23 cellular contexts compared by ENCODE assay signal in genomic region chr17:74181341-74181740, GRCh38.
"Had no signal": no experiment of that assay in that cellular context is flagged by ENCODE, and none has a peak within 500 bp of the region (broad histone marks: within the 10 kb centered on the region; RNA-seq: fewer than 3 reads in every experiment).

No MANE protein-coding gene starts in this region.

- H3K27me3 ChIP-seq: testis had no signal

- H3K9me3 ChIP-seq: esophagus squamous epithelium, mucosa of descending colon, psoas muscle, sigmoid colon, testis, tibial artery had no signal

- ATAC-seq: effector memory CD8-positive, alpha-beta T cell; left lobe of liver; mucosa of descending colon; natural killer cell treated with Interleukin-12 subunit alpha and Interleukin-12 subunit beta and Interleukin-15 and Interleukin-18, amount 100 ng/mL, for 72 hours; psoas muscle; right cardiac atrium; stimulated activated memory B cell treated with anti-CD40 and anti-IgM and Interleukin-4, amounts not matched to agents 10 μg/mL and 1 μg/mL and 100 μg/mL, for 72 hours; stimulated activated naive CD8-positive, alpha-beta T cell treated with anti-CD3 and anti-CD28 coated beads, Interleukin-15, Interleukin-2, amounts not matched to agents 100 U/mL and 50 U/mL, for 24 hours had no signal

- H3K36me3 Mint-ChIP-seq: mesothelial cell of epicardium; naive B cell; natural killer cell treated with Interleukin-12 subunit alpha and Interleukin-12 subunit beta and Interleukin-15 and Interleukin-18, amount 100 ng/mL, for 72 hours; stimulated activated memory B cell treated with anti-CD40 and anti-IgM and Interleukin-4, amounts not matched to agents 10 μg/mL and 1 μg/mL and 100 μg/mL, for 72 hours; type B pancreatic cell had no signal

- H3K4me3 ChIP-seq: esophagus squamous epithelium, mucosa of descending colon, psoas muscle, sigmoid colon, testis, tibial artery had no signal

- H3K9me3 Mint-ChIP-seq: effector memory CD8-positive, alpha-beta T cell; mesothelial cell of epicardium; natural killer cell treated with Interleukin-12 subunit alpha and Interleukin-12 subunit beta and Interleukin-15 and Interleukin-18, amount 100 ng/mL, for 72 hours; neural crest cell; stimulated activated memory B cell treated with anti-CD40 and anti-IgM and Interleukin-4, amounts not matched to agents 10 μg/mL and 1 μg/mL and 100 μg/mL, for 72 hours; type B pancreatic cell had no signal

- DNase-seq: cortex of kidney; effector memory CD8-positive, alpha-beta T cell; erythroblast; esophagus squamous epithelium; foreskin melanocyte; mesenchymal stem cell; mucosa of descending colon; naive B cell; nucleus accumbens; psoas muscle; right cardiac atrium; sigmoid colon; stimulated activated CD4-positive, alpha-beta T cell treated with anti-CD3 and anti-CD28 coated beads, Interleukin-4, amount 100 ng/mL, for 4 hours; stimulated activated naive CD8-positive, alpha-beta T cell treated with anti-CD3 and anti-CD28 coated beads, Interleukin-15, Interleukin-2, amounts not matched to agents 100 U/mL and 50 U/mL, for 24 hours; substantia nigra; testis; tibial artery had no signal

- H3K36me3 ChIP-seq: esophagus squamous epithelium, sigmoid colon, tibial artery had no signal

- H3K27ac Mint-ChIP-seq: effector memory CD8-positive, alpha-beta T cell; mesothelial cell of epicardium; natural killer cell treated with Interleukin-12 subunit alpha and Interleukin-12 subunit beta and Interleukin-15 and Interleukin-18, amount 100 ng/mL, for 72 hours; stimulated activated memory B cell treated with anti-CD40 and anti-IgM and Interleukin-4, amounts not matched to agents 10 μg/mL and 1 μg/mL and 100 μg/mL, for 72 hours had no signal

- H3K4me1 Mint-ChIP-seq: stimulated activated memory B cell treated with anti-CD40 and anti-IgM and Interleukin-4, amounts not matched to agents 10 μg/mL and 1 μg/mL and 100 μg/mL, for 72 hours had no signal

- H3K27ac ChIP-seq: esophagus squamous epithelium, psoas muscle, sigmoid colon, testis, tibial artery had no signal

- H3K4me1 ChIP-seq: psoas muscle, sigmoid colon, testis, tibial artery had no signal

- H3K4me3 Mint-ChIP-seq: effector memory CD8-positive, alpha-beta T cell; mesothelial cell of epicardium; naive B cell; natural killer cell treated with Interleukin-12 subunit alpha and Interleukin-12 subunit beta and Interleukin-15 and Interleukin-18, amount 100 ng/mL, for 72 hours; neural crest cell; stimulated activated memory B cell treated with anti-CD40 and anti-IgM and Interleukin-4, amounts not matched to agents 10 μg/mL and 1 μg/mL and 100 μg/mL, for 72 hours; type B pancreatic cell had no signal
